In the genomic region with DNA sequence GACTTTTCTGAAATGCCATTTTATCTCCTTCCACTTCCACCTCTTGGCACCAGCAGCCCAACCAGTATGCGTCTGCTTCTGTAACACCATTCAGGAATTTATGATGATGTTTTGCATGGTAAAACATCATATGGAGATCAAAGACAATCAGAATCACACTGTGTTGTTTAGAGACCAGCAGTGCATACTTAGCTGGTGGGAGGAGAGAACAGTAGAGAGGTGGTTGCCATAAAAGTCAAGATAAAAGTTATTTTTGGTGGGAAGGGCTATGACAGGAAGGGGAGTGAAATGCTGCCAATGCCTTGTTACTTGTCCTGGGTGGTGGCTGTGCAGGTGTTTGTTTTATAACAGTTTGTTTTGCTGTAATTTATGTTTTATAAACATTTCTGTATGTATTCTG, we compare ENCODE assay signal across 29 cellular contexts.
"Had no signal": no experiment of that assay in that cellular context is flagged by ENCODE, and none has a peak within 500 bp of the region (broad histone marks: within the 10 kb centered on the region; RNA-seq: fewer than 3 reads in every experiment).

No MANE protein-coding gene starts in this region.

- ATAC-seq: activated CD8-positive, alpha-beta T cell treated with anti-CD3 and anti-CD28 coated beads for 36 hours; activated naive CD4-positive, alpha-beta T cell treated with anti-CD3 and anti-CD28 coated beads, Interleukin-2, amount 50 U/mL, for 72 hours; activated T-cell treated with anti-CD3 and anti-CD28 coated beads, Interleukin-2, amount 50 U/mL, for 72 hours; activated T-helper 17 cell treated with anti-CD3 and anti-CD28 coated beads, Interleukin-2, amount 50 U/mL, for 72 hours; body of pancreas had no signal

- H3K27me3 ChIP-seq: adrenal gland, body of pancreas, breast epithelium, SJCRH30 had no signal

- H2AFZ ChIP-seq: PC-9 had no signal

- H3K36me3 ChIP-seq: adrenal gland, breast epithelium, SJCRH30 had no signal

- H3K4me3 ChIP-seq: adrenal gland, body of pancreas, breast epithelium, PC-9, SJCRH30, SK-N-MC had no signal

- H3K27ac ChIP-seq: adrenal gland, body of pancreas, breast epithelium, PC-9, RWPE1, SJCRH30, SK-N-MC had no signal

- H3K4me1 ChIP-seq: adrenal gland, breast epithelium had no signal

- H3K9me3 ChIP-seq: adrenal gland, body of pancreas, breast epithelium, SJCRH30 had no signal

- DNase-seq: activated CD4-positive, alpha-beta T cell treated with anti-CD3 and anti-CD28 coated beads, Interleukin-2, amount 10 ng/mL, durations not matched to agents 24 days and 14 days; activated CD4-positive, alpha-beta T cell treated with anti-CD3 and anti-CD28 coated beads, Interleukin-2, amount 50 U/mL, for 4 hours; activated CD8-positive, alpha-beta T cell treated with anti-CD3 and anti-CD28 coated beads for 36 hours; activated effector memory CD4-positive, alpha-beta T cell treated with anti-CD3 and anti-CD28 coated beads, Interleukin-2, amount 50 U/mL, for 16 hours; activated naive CD4-positive, alpha-beta T cell; activated T-cell treated with anti-CD3 and anti-CD28 coated beads, Interleukin-2, amount 50 U/mL, for 1 hour; activated T-cell treated with anti-CD3 and anti-CD28 coated beads, Interleukin-2, amount 50 U/mL, for 72 hours; adrenal gland; body of pancreas; central memory CD4-positive, alpha-beta T cell; Kasumi-1; KG1; MM.1S; MV-4-11; NCI-H1092; NCI-H1436 treated with DMSO at 0.1 percent for 48 hours; NCI-H1694 treated with DMSO at 0.1 percent for 48 hours; NCI-H2029; NCI-H2107; NCI-H2171; NCI-H510A treated with DMSO at 0.1 percent for 48 hours; SHP77; SJCRH30 had no signal
